In genomic region chr7:155761162-155761561, GRCh38 we compare ENCODE assay signal across 1 cellular context.
TF ChIP-seq lines count a peak whose summit lies in the region.

No MANE protein-coding gene starts in this region.

TF ChIP-seq in GM23338, 12 proteins besides CTCF, POLR2A, EP300 and RAD21 (continued from another document):
- TF ChIP-seq ZNF462 (CRISPR knock-in tag; IDR thresholded peaks at IDR 0.05) (no peak), REST (IDR thresholded peaks at IDR 0.05; ENCODE audit: unreplicated experiment) (no peak)
